In genomic region chr14:30277268-30277667, GRCh38 we compare ENCODE assay signal across 22 cellular contexts.
A peak's percentile ranks its signal among the peaks of the same experiment; 100 is the strongest.
DNase-seq lines count a peak whose midpoint lies in the region; ATAC-seq, FAIRE-seq and TF ChIP-seq lines count a peak whose summit lies in the region.
"Had no signal": no experiment of that assay in that cellular context is flagged by ENCODE, and none has a peak within 500 bp of the region (broad histone marks: within the 10 kb centered on the region; RNA-seq: fewer than 3 reads in every experiment).

No MANE protein-coding gene starts in this region.

- no peak overlapping the region for H3K4me3 ChIP-seq in GM12878
- H3K4me3 ChIP-seq: BLaER1 had no signal

- DNase-seq in NCI-H82 treated with DMSO at 0.1 percent for 48 hours (lab: John Stamatoyannopoulos, UW; ENCODE audit: unreplicated experiment): peak; percentile 74
- no peak for DNase-seq in GM12878 (ENCODE audit: low read depth, low spot score)
- no peak for DNase-seq in MV-4-11 (lab: John Stamatoyannopoulos, UW)
- DNase-seq in D341Med (ENCODE audit: low spot score): no peak
- no peak for DNase-seq in activated T-cell treated with anti-CD3 and anti-CD28 coated beads for 4 hours
- DNase-seq: 8988T; ACHN; BE2C; C1 segment of cervical spinal cord; CD4-positive, alpha-beta memory T cell; CD4-positive, CD25-positive, alpha-beta regulatory T cell; CD8-positive, alpha-beta memory T cell; COR-L47; DMS79 treated with DMSO at 0.1 percent for 48 hours; GF-D8 had no signal

- FAIRE-seq in GM12878 (lab: Jason Lieb, UNC): no peak
- FAIRE-seq: A204.1, D721Med, G401.6, GM12892 had no signal

- WGBS in GM12878 (ENCODE audit: insufficient coverage, insufficient replicate concordance, low lambda C conversion rate, missing lambda C conversion rate): 0% methylated on average over 2 of the region's 2 CpGs

- H3K36me3 ChIP-seq in GM12878 (ENCODE audit: control insufficient read depth in 2 of 2, insufficient read depth in 2 of 2, low read length in 1 of 2): no peaks in the 10 kb centered on the region
- H3K36me3 ChIP-seq: BE2C, BLaER1 had no signal

- TF ChIP-seq CTCF in GM12878 (IDR thresholded peaks at IDR 0.05 in 2 of 3, conservative IDR thresholded peaks at IDR 0.05 in 1 of 3; ENCODE audit: control insufficient read depth in 2 of 3, extremely low read depth in 1 of 3, insufficient read depth in 1 of 3, low read depth in 3 of 3, low read length in 3 of 3): no peak

- CTCF ChIA-PET in GM12878 (lab: Yijun Ruan, JAX): interaction anchor here (1.2 kb wide), 1 partner anchor 11 kb away, joined by 3 read pairs; no protein-coding TSS in a partner anchor

- RAD21 ChIA-PET in GM12878 (lab: Charles Lee; ENCODE audit: unreplicated experiment): no interaction called here

- SMC1A ChIA-PET in GM12878 (lab: Charles Lee; ENCODE audit: uncharacterized antibody, unreplicated experiment): interaction anchor here (1.0 kb wide), 1 partner anchor 9 kb away, joined by 4 read pairs; no protein-coding TSS in a partner anchor

- H3K4me2 ChIP-seq in GM12878 (ENCODE audit: control insufficient read depth, insufficient read depth): no peak overlapping the region
- H3K4me2 ChIP-seq: BLaER1 had no signal

- TF ChIP-seq RAD21 in GM12878 (IDR thresholded peaks at IDR 0.05; ENCODE audit: insufficient read depth, low read depth, low read length): no peak

- no peaks in the 10 kb centered on the region for H3K79me2 ChIP-seq in GM12878 (ENCODE audit: control insufficient read depth, insufficient read depth, low read length)

- no peaks in the 10 kb centered on the region for H3K4me1 ChIP-seq in GM12878 (ENCODE audit: control insufficient read depth, insufficient read depth, low read length)
- H3K4me1 ChIP-seq: BE2C, BLaER1 had no signal

- TF ChIP-seq EP300 in GM12878 (IDR thresholded peaks at IDR 0.05; ENCODE audit: borderline replicate concordance in 1 of 2, control insufficient read depth in 1 of 2, low read depth in 2 of 2, low read length in 2 of 2): no peak

- in situ Hi-C loops in GM12878 (cut with MboI): no loop called here

- no peaks in the 10 kb centered on the region for H3K9me3 ChIP-seq in GM12878 (replicated peaks; ENCODE audit: control insufficient read depth, insufficient read depth, low read length)
- H3K9me3 ChIP-seq: BE2C, BLaER1 had no signal

- no peak overlapping the region for H3K27ac ChIP-seq in GM12878 (ENCODE audit: control insufficient read depth, insufficient read depth)
- H3K27ac ChIP-seq: BLaER1 had no signal

- TF ChIP-seq POLR2A in GM12878 (IDR thresholded peaks at IDR 0.05; ENCODE audit: low read depth, low read length): no peak

- intact Hi-C loops in GM12878 (cut with micrococcal nuclease; ENCODE audit: unreplicated experiment): no loop called here

- POLR2A ChIA-PET in GM12878 (lab: Charles Lee): no interaction called here

- H4K20me1 ChIP-seq in GM12878 (ENCODE audit: control insufficient read depth, insufficient read depth): no peaks in the 10 kb centered on the region
- H4K20me1 ChIP-seq: BLaER1 had no signal

- H2AFZ ChIP-seq in GM12878 (ENCODE audit: control insufficient read depth, low read depth, low read length): no peak overlapping the region

- peak; percentile 51 for ATAC-seq in HG02852 (IDR thresholded peaks at IDR 0.05; ENCODE audit: unreplicated experiment)
- ATAC-seq in GM12878: peak; percentile 65
- ATAC-seq in GM21360 (IDR thresholded peaks at IDR 0.05; ENCODE audit: unreplicated experiment): no peak

- no peaks in the 10 kb centered on the region for H3K27me3 ChIP-seq in GM12878 (replicated peaks in 1 of 2; ENCODE audit: control insufficient read depth in 2 of 2, insufficient read depth in 2 of 2, low read length in 1 of 2)
- H3K27me3 ChIP-seq: BLaER1 had no signal

- no TSS peak for BruUV-seq in GM12878 (replicated peaks; lab: Mats Ljungman, UMichigan)

- no peak overlapping the region for H3K9ac ChIP-seq in GM12878 (ENCODE audit: control insufficient read depth, insufficient read depth, low read length)
- H3K9ac ChIP-seq: BLaER1 had no signal

TF ChIP-seq in GM12878, 131 proteins besides CTCF, POLR2A, EP300 and RAD21:
- TF ChIP-seq KAT2A (conservative IDR thresholded peaks at IDR 0.05; ENCODE audit: control insufficient read depth, low read depth, low read length) (no peak), PAX5 (IDR thresholded peaks at IDR 0.05; ENCODE audit: borderline replicate concordance, low read depth, low read length) (no peak), POU2F2 (IDR thresholded peaks at IDR 0.05; ENCODE audit: borderline replicate concordance, low read depth, low read length) (no peak), USF1 (IDR thresholded peaks at IDR 0.05; ENCODE audit: borderline replicate concordance, extremely low read length, insufficient read depth, low read depth, low read length) (no peak), HCFC1 (IDR thresholded peaks at IDR 0.05; ENCODE audit: low read length) (no peak), ZNF217 (IDR thresholded peaks at IDR 0.05) (no peak), IRF5 (IDR thresholded peaks at IDR 0.05; ENCODE audit: borderline replicate concordance) (no peak), MTA2 (IDR thresholded peaks at IDR 0.05; ENCODE audit: low read depth) (no peak), TBL1XR1 (IDR thresholded peaks at IDR 0.05; ENCODE audit: low read depth, low read length) (no peak), CEBPZ (IDR thresholded peaks at IDR 0.05; ENCODE audit: low read depth, low read length) (no peak), ATF3 (IDR thresholded peaks at IDR 0.05; ENCODE audit: borderline replicate concordance, extremely low read depth, low read depth, low read length) (no peak)
TF ChIP-seq in GM12878: peak in this region for 0.
